11 cellular contexts compared by ENCODE assay signal in genomic region chr4:152257601-152258066, GRCh38.
A peak's percentile ranks its signal among the peaks of the same experiment; 100 is the strongest.
DNase-seq lines count a peak whose midpoint lies in the region; ATAC-seq and TF ChIP-seq lines count a peak whose summit lies in the region.
"Had no signal": no experiment of that assay in that cellular context is flagged by ENCODE, and none has a peak within 500 bp of the region (broad histone marks: within the 10 kb centered on the region; RNA-seq: fewer than 3 reads in every experiment).

No MANE protein-coding gene starts in this region.

- CTCF ChIA-PET in IMR-90 (lab: Yijun Ruan, JAX): no interaction called here

- TF ChIP-seq RAD21 in IMR-90 (IDR thresholded peaks at IDR 0.05; ENCODE audit: low read length): no peak

- H3K23ac ChIP-seq in IMR-90 (ENCODE audit: low read depth, low read length): 0 out of 2 replicates have a peak overlapping the region, but pooled peaks have one; percentile 40

- POLR2A ChIA-PET in IMR-90 (lab: Charles Lee; ENCODE audit: unreplicated experiment): no interaction called here

- peak overlapping the region; percentile 32 to 71; a peak in 3 of 4 replicates for H4K8ac ChIP-seq in IMR-90 (ENCODE audit: low read depth in 2 of 2, low read length in 2 of 2)

- H4K5ac ChIP-seq in IMR-90 (ENCODE audit: low read depth, low read length): peak overlapping the region; percentile 81; the same call in 1 of the 2 replicates

- peak overlapping the region; percentile 78; the same call in 2 of the 3 replicates for H2BK15ac ChIP-seq in IMR-90 (ENCODE audit: low read depth, low read length)

- H3K4me1 ChIP-seq in IMR-90 (ENCODE audit: control insufficient read depth, insufficient read depth, low read length) (peaks cover 18% of the 10 kb centered on the region), aorta (ENCODE audit: control insufficient read depth in 1 of 2, insufficient read depth in 2 of 2, low read length in 2 of 2) (no peaks in the 10 kb centered on the region)
- H3K4me1 ChIP-seq: colonic mucosa had no signal

- no CpG with 5 or more reads among the region's 5 CpGs for WGBS in IMR-90 (ENCODE audit: extremely low coverage in 2 of 2, insufficient read length in 1 of 2), 2 experiments
- WGBS in aorta, 2 donors: 35 to 38% methylated on average over 5 of the region's 5 CpGs

- peak overlapping the region; percentile 85 for H2BK20ac ChIP-seq in IMR-90 (ENCODE audit: low read depth, low read length)

- H3K36me3 ChIP-seq in IMR-90 (ENCODE audit: control insufficient read depth, insufficient read depth, low read length): no peaks in the 10 kb centered on the region
- H3K36me3 ChIP-seq in aorta (ENCODE audit: control insufficient read depth in 1 of 2, insufficient read depth in 2 of 2, low read length in 1 of 2): no peaks in the 10 kb centered on the region
- H3K36me3 ChIP-seq: colonic mucosa had no signal

- peak overlapping the region; percentile 80 for H3K4ac ChIP-seq in IMR-90 (ENCODE audit: low read depth, low read length)

- dilution Hi-C loops in IMR-90 (cut with HindIII; ENCODE audit: low sequenced_read_pairs, unreplicated experiment): no loop called here

- H3K79me1 ChIP-seq in IMR-90 (ENCODE audit: low read depth in 1 of 2, low read length in 2 of 2): no peaks in the 10 kb centered on the region

- BruUV-seq in IMR-90 (replicated peaks; lab: Mats Ljungman, UMichigan): no TSS peak

- TF ChIP-seq CTCF in IMR-90 (conservative IDR thresholded peaks at IDR 0.05; ENCODE audit: low read depth, low read length): no peak

- intact Hi-C loops in IMR-90 (cut with micrococcal nuclease) (loop anchor here (5.0 kb wide), 1 partner anchor 220 kb away; no protein-coding TSS in a partner anchor), aorta (cut with DNase I) (no loop called here)

- H3K14ac ChIP-seq in IMR-90 (replicated peaks; ENCODE audit: low read depth, low read length): peak overlapping the region; percentile 11

- no peak for TF ChIP-seq POLR2A in IMR-90 (IDR thresholded peaks at IDR 0.05; ENCODE audit: low read depth, low read length)

- no peaks in the 10 kb centered on the region for H3K9me3 ChIP-seq in IMR-90 (ENCODE audit: control insufficient read depth, insufficient read depth, low read length)
- no peaks in the 10 kb centered on the region for H3K9me3 ChIP-seq in aorta (ENCODE audit: control insufficient read depth, low read length)
- H3K9me3 ChIP-seq: colonic mucosa had no signal

- H2AK9ac ChIP-seq in IMR-90 (replicated peaks; ENCODE audit: low read depth, low read length, poor library complexity): no peak overlapping the region

- no peaks in the 10 kb centered on the region for H4K20me1 ChIP-seq in IMR-90 (ENCODE audit: insufficient read depth, low read length)

- peak; percentile 56 for ATAC-seq in IMR-90 (ENCODE audit: low read depth)
- ATAC-seq in GM19467 (IDR thresholded peaks at IDR 0.05; ENCODE audit: unreplicated experiment): no peak
- no peak for ATAC-seq in HG03521 (IDR thresholded peaks at IDR 0.05; ENCODE audit: unreplicated experiment)
- no peak for ATAC-seq in aorta (ENCODE audit: low FRiP score)

- H3K9ac ChIP-seq in IMR-90 (ENCODE audit: low read depth, low read length): no peak overlapping the region

- in situ Hi-C loops in IMR-90 (cut with MboI; ENCODE audit: low sequenced_read_pairs): no loop called here

- H3K27me3 ChIP-seq in IMR-90 (ENCODE audit: control insufficient read depth, insufficient read depth, low read length) (no peaks in the 10 kb centered on the region), aorta (ENCODE audit: control insufficient read depth in 1 of 2, insufficient read depth in 2 of 2, low read length in 1 of 2) (no peaks in the 10 kb centered on the region)
- H3K27me3 ChIP-seq: colonic mucosa, hepatocyte had no signal

- H3K9me1 ChIP-seq in IMR-90 (ENCODE audit: insufficient read depth, low read length): peaks cover 16% of the 10 kb centered on the region; the same call in 1 of the 2 replicates

- H3K27ac ChIP-seq in IMR-90 (ENCODE audit: insufficient read depth, low read length): no peak overlapping the region; the same call in 1 of the 2 replicates
- no peak overlapping the region for H3K27ac ChIP-seq in aorta (ENCODE audit: low read depth in 1 of 2, low read length in 2 of 2)
- H3K27ac ChIP-seq: colonic mucosa, hepatocyte had no signal

- peak overlapping the region; percentile 99 for H2BK120ac ChIP-seq in IMR-90 (ENCODE audit: low read depth, low read length)

- H2AFZ ChIP-seq in IMR-90 (replicated peaks; ENCODE audit: low read length, poor library complexity): peak overlapping the region; percentile 79
- H2AFZ ChIP-seq: hepatocyte had no signal

- no peak overlapping the region for H3K56ac ChIP-seq in IMR-90 (ENCODE audit: extremely low read depth, insufficient read depth, low read length)

- H2AK5ac ChIP-seq in IMR-90 (ENCODE audit: low read depth, low read length): peak overlapping the region; percentile 40; the same call in 1 of the 2 replicates

- H3K4me3 ChIP-seq in IMR-90 (ENCODE audit: insufficient read depth, low read depth, low read length) (no peak overlapping the region), aorta (ENCODE audit: low read length in 2 of 2) (no peak overlapping the region)
- H3K4me3 ChIP-seq: colonic mucosa, hepatocyte had no signal

- no peak overlapping the region for H3K4me2 ChIP-seq in IMR-90 (ENCODE audit: low read depth, low read length)
- H3K4me2 ChIP-seq: hepatocyte had no signal

- H4K91ac ChIP-seq in IMR-90 (ENCODE audit: insufficient read depth, low read depth, low read length): peak overlapping the region; percentile 73

- peak overlapping the region; percentile 92 for H3K18ac ChIP-seq in IMR-90 (ENCODE audit: low read depth, low read length)

- DNase-seq in D341Med (ENCODE audit: low spot score) (peak; percentile 41), IMR-90 (peak; percentile 31), amniotic epithelial cell (ENCODE audit: low read depth) (peak; percentile 20), islet precursor cell (peak; percentile 80), aorta (no peak)
- DNase-seq in activated naive CD4-positive, alpha-beta T cell treated with Interleukin-2 at 50 U/mL for 16 hours: no peak
- DNase-seq: colonic mucosa, NCI-H2081 had no signal

- H2BK5ac ChIP-seq in IMR-90 (ENCODE audit: low read depth, low read length, poor library complexity, severe bottlenecking): peak overlapping the region; percentile 86

TF ChIP-seq in IMR-90, 13 proteins besides CTCF, POLR2A, EP300 and RAD21:
- TF ChIP-seq MXI1 (IDR thresholded peaks at IDR 0.05; ENCODE audit: borderline replicate concordance, low read depth, low read length) (no peak), SMC3 (IDR thresholded peaks at IDR 0.05; ENCODE audit: low read depth, low read length) (no peak), NFE2L2 (IDR thresholded peaks at IDR 0.05; ENCODE audit: low read depth, low read length) (no peak), RCOR1 (IDR thresholded peaks at IDR 0.05; ENCODE audit: insufficient replicate concordance, low read length) (no peak), MAFK (IDR thresholded peaks at IDR 0.05; ENCODE audit: low read depth, low read length) (no peak), MAZ (IDR thresholded peaks at IDR 0.05; ENCODE audit: borderline replicate concordance, low read depth, low read length) (no peak), ELK1 (IDR thresholded peaks at IDR 0.05; ENCODE audit: borderline replicate concordance, low read depth, low read length) (no peak), RFX5 (IDR thresholded peaks at IDR 0.05; ENCODE audit: low read depth, low read length) (no peak)

Comparison
In these comparisons a context has a peak if more than half of its experiments do, and no peak if none do; other contexts are left out.
1. DNase-seq: peak in D341Med (single experiment), IMR-90 (single experiment), amniotic epithelial cell (single experiment) and islet precursor cell (single experiment); none in activated naive CD4-positive, alpha-beta T cell treated with Interleukin-2 at 50 U/mL for 16 hours (single experiment) and aorta (0 of 2).